ENCODE assay signal across 10 cellular contexts in genomic region chr1:40736085-40736531, GRCh38. TPM values are rescaled to one million over a fixed set of nuclear protein-coding genes. Genes with fewer than 3 reads are reported as not detected.
DNase-seq lines count a peak whose midpoint lies in the region; ATAC-seq lines count a peak whose summit lies in the region.
"Had no signal": no experiment of that assay in that cellular context is flagged by ENCODE, and none has a peak within 500 bp of the region (broad histone marks: within the 10 kb centered on the region; RNA-seq: fewer than 3 reads in every experiment).

No MANE protein-coding gene starts in this region.

- H3K4ac ChIP-seq in trophoblast cell (ENCODE audit: low read depth, low read length): no peak overlapping the region

- H3K23ac ChIP-seq in trophoblast cell (ENCODE audit: low read length): no peak overlapping the region

- no peak overlapping the region for H3K14ac ChIP-seq in trophoblast cell (ENCODE audit: low read length)

- peak; percentile 32 for DNase-seq in GM04503 (ENCODE audit: low read depth)
- DNase-seq in adipocyte (ENCODE audit: low read depth): peak; percentile 32
- DNase-seq in globus pallidus (ENCODE audit: low spot score): peak; percentile 19
- peak; percentile 50 to 66 for DNase-seq in trophoblast cell
- DNase-seq in posterior vena cava (ENCODE audit: low spot score): no peak
- DNase-seq in stimulated activated CD8-positive, alpha-beta memory T cell treated with anti-CD3 and anti-CD28 coated beads, Interleukin-4, amount 100 ng/mL, for 48 hours: no peak
- DNase-seq: activated naive CD4-positive, alpha-beta T cell treated with anti-CD3 and anti-CD28 coated beads, Interleukin-2, amount 50 U/mL, for 16 hours; stimulated activated CD4-positive, alpha-beta T cell treated with anti-CD3 and anti-CD28 coated beads, Interleukin-12 subunit alpha, Interleukin-12 subunit beta, amount 100 ng/mL, for 4 hours had no signal

- no peak overlapping the region for H3K4me2 ChIP-seq in trophoblast cell (ENCODE audit: low read length)

- no peak overlapping the region for H3K18ac ChIP-seq in trophoblast cell (ENCODE audit: low read length)

- no peak overlapping the region for H2BK5ac ChIP-seq in trophoblast cell (ENCODE audit: low read depth, low read length, poor library complexity)

- H4K12ac ChIP-seq in trophoblast cell (ENCODE audit: low read depth, low read length): no peak overlapping the region

- H3K9me3 ChIP-seq in adipocyte (ENCODE audit: control insufficient read depth, low read length): no peaks in the 10 kb centered on the region
- H3K9me3 ChIP-seq in trophoblast cell (ENCODE audit: insufficient read depth, low read depth, low read length): no peaks in the 10 kb centered on the region

- intact Hi-C loops in posterior vena cava (cut with DNase I): no loop called here

- H3K9ac ChIP-seq in adipocyte (ENCODE audit: low read length) (no peak overlapping the region), trophoblast cell (ENCODE audit: low read length) (no peak overlapping the region)

- no peak overlapping the region for H2BK12ac ChIP-seq in trophoblast cell (ENCODE audit: low read length)

- ATAC-seq in HG02623 (IDR thresholded peaks at IDR 0.05; ENCODE audit: unreplicated experiment): no peak
- no peak for ATAC-seq in HG02763 (IDR thresholded peaks at IDR 0.05; ENCODE audit: unreplicated experiment)

- H3K36me3 ChIP-seq in adipocyte (ENCODE audit: control insufficient read depth, insufficient read depth, low read length, severe bottlenecking) (peaks cover 19% of the 10 kb centered on the region), trophoblast cell (ENCODE audit: control insufficient read depth in 1 of 2, insufficient read depth in 2 of 2, low read length in 2 of 2) (peaks cover 4 to 10% of the 10 kb centered on the region in 2 experiments)

- H3K79me1 ChIP-seq in trophoblast cell (ENCODE audit: low read length): no peaks in the 10 kb centered on the region

- H3K27me3 ChIP-seq in adipocyte (replicated peaks; ENCODE audit: control insufficient read depth, insufficient read depth, low read length): no peaks in the 10 kb centered on the region
- no peaks in the 10 kb centered on the region for H3K27me3 ChIP-seq in trophoblast cell (ENCODE audit: insufficient read depth, low read length)

- H3K79me2 ChIP-seq in trophoblast cell (ENCODE audit: control insufficient read depth, insufficient read depth, low read length, poor library complexity): peaks cover 2% of the 10 kb centered on the region

- H3K4me3 ChIP-seq in adipocyte (ENCODE audit: low read length) (no peak overlapping the region), trophoblast cell (ENCODE audit: low read depth, low read length) (no peak overlapping the region)

- H2AFZ ChIP-seq in trophoblast cell (ENCODE audit: insufficient read depth, low read length, poor library complexity): no peak overlapping the region

- no peak overlapping the region for H2BK120ac ChIP-seq in trophoblast cell (ENCODE audit: insufficient read depth, low read length, poor library complexity)

- peak overlapping the region; percentile 25 for H3K27ac ChIP-seq in trophoblast cell (ENCODE audit: low read depth, low read length)

- no peak overlapping the region for H4K91ac ChIP-seq in trophoblast cell (ENCODE audit: low read depth, low read length)

- H2AK5ac ChIP-seq in trophoblast cell (ENCODE audit: low read length): no peak overlapping the region

- peaks cover 27% of the 10 kb centered on the region for H3K4me1 ChIP-seq in adipocyte (ENCODE audit: control insufficient read depth, insufficient read depth, low read length)
- H3K4me1 ChIP-seq in trophoblast cell (ENCODE audit: control insufficient read depth in 1 of 2, insufficient read depth in 2 of 2, low read length in 2 of 2): peaks cover 0 to 2% of the 10 kb centered on the region in 2 experiments

- H4K8ac ChIP-seq in trophoblast cell (ENCODE audit: low read depth, low read length): no peak overlapping the region

RNA-seq across cellular contexts. Expression of gene NFYC, which starts 44.6 kb away (rescaled TPM):
- 64.7 and 72.6 TPM in 2 replicates for polyA plus RNA-seq in trophoblast cell (2013)
- total RNA-seq in posterior vena cava: 10 to 100 TPM; 33.5 to 44.8 TPM

RNA-seq across cellular contexts. Expression of gene KCNQ4, which starts 47.5 kb away (rescaled TPM):
- 0.88 and 0.99 TPM in 2 replicates for polyA plus RNA-seq in trophoblast cell (2013)
- total RNA-seq in posterior vena cava: 10 to 100 TPM; 10.3 to 11.4 TPM

Comparison
In these comparisons a context has a peak if more than half of its experiments do, and no peak if none do; other contexts are left out.
1. DNase-seq: peak in GM04503 (single experiment), adipocyte (single experiment), globus pallidus (single experiment) and trophoblast cell (2 of 2); none in posterior vena cava (single experiment) and stimulated activated CD8-positive, alpha-beta memory T cell treated with anti-CD3 and anti-CD28 coated beads, Interleukin-4, amount 100 ng/mL, for 48 hours (single experiment).